In the genomic region with DNA sequence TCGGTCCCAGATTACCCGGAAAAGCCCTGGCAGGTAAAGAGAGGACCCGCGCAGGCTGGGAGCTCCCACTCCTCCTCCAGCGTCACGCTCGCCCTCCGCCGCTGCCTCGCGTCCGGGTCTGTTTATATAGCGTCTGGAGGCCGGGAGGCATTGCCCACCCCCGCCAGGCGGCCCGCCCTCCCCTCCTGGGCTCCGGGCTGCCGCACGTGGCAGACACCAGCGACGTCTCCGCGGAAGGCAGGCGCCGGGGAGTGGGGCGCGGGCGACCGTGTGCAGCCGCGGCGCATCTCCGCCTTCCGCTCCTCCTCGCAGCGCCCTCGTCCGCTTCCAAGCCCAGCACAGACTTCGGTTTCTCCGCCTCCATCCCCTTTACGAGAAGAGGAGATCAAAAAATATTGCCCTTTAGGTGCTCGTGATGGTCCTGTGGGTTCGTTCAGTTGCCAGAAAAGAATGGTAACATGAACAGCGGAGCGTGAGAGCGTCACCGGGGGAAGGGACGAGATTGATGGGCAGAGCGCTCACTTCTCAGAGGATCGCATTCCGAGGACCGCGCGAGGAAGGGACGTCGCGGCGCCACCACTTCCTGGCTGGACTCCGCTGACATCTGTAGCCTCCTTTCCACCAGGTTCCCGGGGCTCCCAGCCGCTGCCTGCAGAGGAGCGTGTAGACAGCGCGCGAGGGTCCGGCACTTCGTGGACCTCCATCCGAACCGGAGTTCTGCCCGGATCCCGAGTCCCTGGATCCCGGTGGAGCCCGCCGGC, we compare ENCODE assay signal across 8 cellular contexts. TPM values are rescaled to one million over a fixed set of nuclear protein-coding genes. Genes with fewer than 3 reads are reported as not detected.
DNase-seq lines count a peak whose midpoint lies in the region; ATAC-seq and TF ChIP-seq lines count a peak whose summit lies in the region.

A gene (plus strand): TSS at position 210 of the 761 bp plus-strand sequence.

- ATAC-seq in naive thymus-derived CD8-positive, alpha-beta T cell, result no peak

- peaks cover 7% of the 10 kb centered on the region; the same call in 1 of the 2 replicates for H3K27me3 Mint-ChIP-seq in HFFc6 (ENCODE audit: insufficient read depth)
- H3K27me3 Mint-ChIP-seq in naive thymus-derived CD8-positive, alpha-beta T cell, result peaks cover 15 to 41% (median 21%) of the 10 kb centered on the region in 5 donors

- H3K9me3 Mint-ChIP-seq in HFFc6, result no peaks in the 10 kb centered on the region
- H3K9me3 Mint-ChIP-seq in naive thymus-derived CD8-positive, alpha-beta T cell, result peaks cover 0 to 13% (median 4%) of the 10 kb centered on the region in 9 donors

- H3K36me3 ChIP-seq in adipocyte (ENCODE audit: control insufficient read depth, insufficient read depth, low read length, severe bottlenecking), result no peaks in the 10 kb centered on the region
- H3K36me3 ChIP-seq in suprapubic skin, result no peaks in the 10 kb centered on the region

- H3K4me3 Mint-ChIP-seq in HFFc6, result peak within 1 kb of the TSS; percentile 71; the same call in 1 of the 2 replicates
- H3K4me3 Mint-ChIP-seq in naive thymus-derived CD8-positive, alpha-beta T cell, result peak within 1 kb of the TSS in 2 of 10 donors; percentile 53 to 66

- no peak within 1 kb of the TSS for H3K27ac Mint-ChIP-seq in HFFc6
- peak within 1 kb of the TSS in 1 of 10 donors; percentile 40 for H3K27ac Mint-ChIP-seq in naive thymus-derived CD8-positive, alpha-beta T cell

- H3K9me3 ChIP-seq in adipocyte (ENCODE audit: control insufficient read depth, low read length), result peaks cover 4% of the 10 kb centered on the region
- H3K9me3 ChIP-seq in iPS-18c (ENCODE audit: control insufficient read depth, insufficient read depth, low read length), result no peaks in the 10 kb centered on the region
- no peaks in the 10 kb centered on the region for H3K9me3 ChIP-seq in suprapubic skin

- TF ChIP-seq POLR2A in suprapubic skin (IDR thresholded peaks at IDR 0.05), result no peak

- H3K27ac ChIP-seq in suprapubic skin, result no peak within 1 kb of the TSS

- peak within 1 kb of the TSS; percentile 64 for H3K4me3 ChIP-seq in adipocyte (ENCODE audit: low read length)
- peak within 1 kb of the TSS; percentile 50 for H3K4me3 ChIP-seq in iPS-18c (ENCODE audit: insufficient read depth, low read depth, low read length)
- H3K4me3 ChIP-seq in suprapubic skin, result peak within 1 kb of the TSS; percentile 47

- POLR2A ChIA-PET in naive thymus-derived CD8-positive, alpha-beta T cell (lab: Charles Lee), result no interaction called here

- H3K4me1 Mint-ChIP-seq in HFFc6 (ENCODE audit: low read depth), result no peaks in the 10 kb centered on the region; the same call in 1 of the 2 replicates
- peaks cover 0 to 3% (median 2%) of the 10 kb centered on the region in 4 donors for H3K4me1 Mint-ChIP-seq in naive thymus-derived CD8-positive, alpha-beta T cell

- H3K4me1 ChIP-seq in adipocyte (ENCODE audit: control insufficient read depth, insufficient read depth, low read length) (no peaks in the 10 kb centered on the region), suprapubic skin (peaks cover 14% of the 10 kb centered on the region)

- TF ChIP-seq CTCF in HFFc6 (IDR thresholded peaks at IDR 0.05) (no peak), suprapubic skin (IDR thresholded peaks at IDR 0.05) (no peak)

- WGBS in suprapubic skin, result 6% methylated on average over 22 of the region's 75 CpGs

- H3K27me3 ChIP-seq in adipocyte (replicated peaks; ENCODE audit: control insufficient read depth, insufficient read depth, low read length) (peaks cover 32% of the 10 kb centered on the region), suprapubic skin (peaks cover 32% of the 10 kb centered on the region)

- H3K36me3 Mint-ChIP-seq in HFFc6 (ENCODE audit: low read depth), result no peaks in the 10 kb centered on the region
- H3K36me3 Mint-ChIP-seq in naive thymus-derived CD8-positive, alpha-beta T cell, result peaks cover 0 to 10% (median 2%) of the 10 kb centered on the region in 3 donors

- no peak for TF ChIP-seq EP300 in suprapubic skin (IDR thresholded peaks at IDR 0.05)

- H3K9ac ChIP-seq in adipocyte (ENCODE audit: low read length), result no peak within 1 kb of the TSS

- DNase-seq in EH (ENCODE audit: low read depth), result peak; percentile 10
- no peak for DNase-seq in HFFc6
- peak; percentile 73 for DNase-seq in adipocyte (ENCODE audit: low read depth)
- DNase-seq in suprapubic skin (ENCODE audit: low spot score in 2 of 2), result no peak
- DNase-seq in OCI-M1 (lab: John Stamatoyannopoulos, UW), result no peak
- no peak for DNase-seq in NCI-H2196 (lab: John Stamatoyannopoulos, UW; ENCODE audit: unreplicated experiment)
- DNase-seq in naive thymus-derived CD8-positive, alpha-beta T cell, result no peak

RNA-seq across cellular contexts. Expression of the gene that starts here (rescaled TPM):
- total RNA-seq in HFFc6 (2021; fragmentation: NEBNext Ultra II Directional; extraction: Animal tissue kit (Norgen Biotek cat#: 25700)), result under 1 TPM in 1 of 6 experiments, not detected in 5; 0.07 TPM
- 1 to 10 TPM in 2 of 4 donors, under 1 TPM in 1, not detected in 1; 0.26 to 4.0 (median 1.5) TPM for total RNA-seq in suprapubic skin
- not detected for total RNA-seq in naive thymus-derived CD8-positive, alpha-beta T cell
- polyA plus RNA-seq in naive thymus-derived CD8-positive, alpha-beta T cell, result not detected

Comparison
In these comparisons a context has a peak if more than half of its experiments do, and no peak if none do; other contexts are left out.
1. DNase-seq: peak in EH (single experiment) and adipocyte (single experiment); none in HFFc6 (single experiment), suprapubic skin (0 of 2), OCI-M1 (single experiment), NCI-H2196 (single experiment) and naive thymus-derived CD8-positive, alpha-beta T cell (0 of 10).
2. Peak in every context shown above with its lines, with median percentiles within 50 percentile points of each other: H3K4me3 ChIP-seq.